In the genomic region with DNA sequence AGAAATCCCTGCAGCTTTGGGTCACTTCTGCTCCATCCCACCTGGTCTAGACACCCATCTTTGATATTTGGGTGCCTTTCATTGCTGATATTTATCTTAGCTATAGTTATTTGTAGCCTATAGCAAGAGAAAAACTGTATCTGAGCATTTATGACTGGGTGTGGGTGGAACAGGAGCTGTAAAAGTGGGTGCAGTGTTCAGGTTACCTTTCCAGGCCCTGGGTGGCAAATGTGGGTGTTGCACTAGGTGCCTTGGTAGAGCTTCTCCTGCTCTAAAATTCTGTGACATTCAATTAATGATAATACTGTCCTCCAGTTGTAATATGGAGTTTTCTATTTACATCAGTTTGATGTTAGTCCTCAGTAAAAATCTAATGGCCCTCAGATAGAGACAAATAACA, we compare ENCODE assay signal across 23 cellular contexts.
"Had no signal": no experiment of that assay in that cellular context is flagged by ENCODE, and none has a peak within 500 bp of the region (broad histone marks: within the 10 kb centered on the region; RNA-seq: fewer than 3 reads in every experiment).

No MANE protein-coding gene starts in this region.

- H3K4me3 ChIP-seq: K562 had no signal

- H3K9me3 Mint-ChIP-seq: IgD-negative memory B cell had no signal

- ATAC-seq: K562, Panc1, PC-3 had no signal

- H3K9me3 ChIP-seq: SK-N-SH had no signal

- H3K27ac ChIP-seq: HL-60, KMS-11, RWPE1 had no signal

- H3K27ac Mint-ChIP-seq: IgD-negative memory B cell had no signal

- H3K4me3 Mint-ChIP-seq: IgD-negative memory B cell had no signal

- DNase-seq: Kasumi-1, MM.1S, NCI-H1092 treated with DMSO at 0.1 percent for 48 hours, NCI-H1436, NCI-H187, NCI-H2029, NCI-H2081 treated with DMSO at 0.1 percent for 48 hours, NCI-H2171, NCI-H226, NCI-H446, NCI-H510A, NCI-H524 treated with DMSO at 0.1 percent for 48 hours, NCI-H69, NCI-H774, PC-3, SHP77, SK-N-SH had no signal
